In the genomic region with DNA sequence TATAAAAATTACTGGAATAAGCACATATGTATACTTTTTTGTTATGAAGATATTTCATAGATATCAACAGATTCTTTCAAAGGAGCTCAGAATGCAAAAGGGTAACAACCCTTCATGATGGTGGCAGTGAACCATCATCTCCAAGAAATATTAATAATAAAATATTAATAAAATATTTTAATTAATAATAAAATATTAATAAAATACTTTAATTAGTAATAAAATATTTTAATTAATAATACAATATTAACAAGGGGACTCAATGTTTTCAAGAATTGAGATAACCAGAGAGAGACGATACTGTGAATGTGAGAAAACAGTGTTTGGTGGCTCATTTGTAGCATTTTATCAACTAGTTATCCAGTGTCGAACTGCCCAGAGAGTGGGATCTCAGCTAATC, we compare ENCODE assay signal across 21 cellular contexts.
DNase-seq lines count a peak whose midpoint lies in the region; ATAC-seq, FAIRE-seq and TF ChIP-seq lines count a peak whose summit lies in the region.
"Had no signal": no experiment of that assay in that cellular context is flagged by ENCODE, and none has a peak within 500 bp of the region (broad histone marks: within the 10 kb centered on the region; RNA-seq: fewer than 3 reads in every experiment).

No MANE protein-coding gene starts in this region.

- H3K9me3 ChIP-seq in GM23248 (ENCODE audit: low read depth) = no peaks in the 10 kb centered on the region
- H3K9me3 ChIP-seq in PC-3 (ENCODE audit: low read length) = no peaks in the 10 kb centered on the region
- H3K9me3 ChIP-seq in endothelial cell of umbilical vein (replicated peaks; ENCODE audit: control insufficient read depth, insufficient read depth, low read length) = no peaks in the 10 kb centered on the region
- H3K9me3 ChIP-seq in pancreas = no peaks in the 10 kb centered on the region
- H3K9me3 ChIP-seq: Caco-2, MG63 had no signal

- dilution Hi-C loops in endothelial cell of umbilical vein (cut with MboI; ENCODE audit: extremely low pct_ligation_motif_present, low sequenced_read_pairs) = loop anchor here (25.0 kb wide), 1 partner anchor 98 kb away; a partner anchor contains a TSS

- BruUV-seq in PC-3 (replicated peaks; lab: Mats Ljungman, UMichigan) = no TSS peak
- BruUV-seq in endothelial cell of umbilical vein (replicated peaks; lab: Mats Ljungman, UMichigan) = no TSS peak

- H3K27ac ChIP-seq in GM23248 (peak overlapping the region; percentile 26; the same call in 1 of the 2 replicates), PC-3 (ENCODE audit: low read length) (peak overlapping the region; percentile 87), endothelial cell of umbilical vein (ENCODE audit: insufficient read depth, low read depth, low read length) (peak overlapping the region; percentile 12), pancreas (no peak overlapping the region)
- H3K27ac ChIP-seq: HL-60 had no signal

- FAIRE-seq in endothelial cell of umbilical vein (lab: Jason Lieb, UNC) = no peak
- FAIRE-seq in pancreas (lab: Jason Lieb, UNC) = peak; percentile 83
- FAIRE-seq: GM12891, HTR-8/SVneo had no signal

- DNase-seq in GM23248 = no peak
- no peak for DNase-seq in PC-3
- no peak for DNase-seq in endothelial cell of umbilical vein (ENCODE audit: low read depth, low spot score)
- no peak for DNase-seq in pancreas
- DNase-seq in activated naive CD4-positive, alpha-beta T cell treated with Interleukin-2 at 50 U/mL for 16 hours = no peak
- no peak for DNase-seq in posterior vena cava (ENCODE audit: low spot score)
- DNase-seq in GM10266 (ENCODE audit: extremely low spot score) = no peak
- DNase-seq in HK-2 (ENCODE audit: unreplicated experiment) = no peak
- DNase-seq: Caco-2; CD4-positive, alpha-beta T cell; GF-D8; NCI-H1048; NCI-H1436; NCI-H1930; NCI-H345; NCI-H524 treated with DMSO at 0.1 percent for 48 hours had no signal

- H3K36me3 ChIP-seq in GM23248 (ENCODE audit: low read depth) (no peaks in the 10 kb centered on the region), PC-3 (ENCODE audit: low read depth, low read length) (no peaks in the 10 kb centered on the region), endothelial cell of umbilical vein (ENCODE audit: control insufficient read depth in 2 of 2, extremely low read depth in 1 of 2, insufficient read depth in 2 of 2, low read length in 2 of 2) (no peaks in the 10 kb centered on the region), pancreas (no peaks in the 10 kb centered on the region)
- H3K36me3 ChIP-seq: MG63 had no signal

- POLR2A ChIA-PET in PC-3 (lab: Charles Lee; ENCODE audit: unreplicated experiment) = no interaction called here
- POLR2A ChIA-PET in endothelial cell of umbilical vein (lab: Charles Lee) = no interaction called here

- H3K9me1 ChIP-seq in endothelial cell of umbilical vein (replicated peaks; ENCODE audit: control insufficient read depth, extremely low read depth, insufficient read depth, low read length) = no peaks in the 10 kb centered on the region

- no peak for TF ChIP-seq POLR2A in endothelial cell of umbilical vein (IDR thresholded peaks at IDR 0.05; ENCODE audit: low read depth, low read length)

- CTCF ChIA-PET in PC-3 (lab: Charles Lee) = no interaction called here
- CTCF ChIA-PET in endothelial cell of umbilical vein (lab: Charles Lee) = interaction anchor here (0.8 to 1.3 kb wide), 2 partner anchors 94 to 119 kb away, joined by 3 to 6 read pairs; no protein-coding TSS in a partner anchor

- H3K9me2 ChIP-seq in GM23248 (ENCODE audit: insufficient read depth) (no peaks in the 10 kb centered on the region), PC-3 (replicated peaks; ENCODE audit: low read length) (no peaks in the 10 kb centered on the region)

- H3K79me2 ChIP-seq in GM23248 (ENCODE audit: insufficient read depth) = no peaks in the 10 kb centered on the region
- H3K79me2 ChIP-seq in PC-3 (ENCODE audit: low read length) = no peaks in the 10 kb centered on the region
- H3K79me2 ChIP-seq in endothelial cell of umbilical vein (ENCODE audit: control insufficient read depth, insufficient read depth, low read length) = no peaks in the 10 kb centered on the region

- no peak overlapping the region for H3K4me3 ChIP-seq in GM23248
- H3K4me3 ChIP-seq in PC-3 (ENCODE audit: low read length) = peak overlapping the region; percentile 51; the same call in 1 of the 2 replicates
- no peak overlapping the region for H3K4me3 ChIP-seq in endothelial cell of umbilical vein (replicated peaks in 1 of 3; ENCODE audit: insufficient read depth in 1 of 3, low read depth in 1 of 3, low read length in 3 of 3)
- no peak overlapping the region for H3K4me3 ChIP-seq in pancreas
- H3K4me3 ChIP-seq: MG63 had no signal

- WGBS in GM23248 (ENCODE audit: low coverage in 1 of 2, low lambda C conversion rate in 2 of 2, missing lambda C conversion rate in 2 of 2), 2 experiments = 98 to 100% methylated on average over 2 of the region's 2 CpGs
- 82 to 96% methylated on average over 2 of the region's 2 CpGs for WGBS in pancreas, 2 donors

- peaks cover 36% of the 10 kb centered on the region for H3K4me1 ChIP-seq in GM23248 (ENCODE audit: insufficient read depth)
- peaks cover 36% of the 10 kb centered on the region for H3K4me1 ChIP-seq in PC-3 (ENCODE audit: insufficient read depth, low read length)
- peaks cover 30% of the 10 kb centered on the region for H3K4me1 ChIP-seq in endothelial cell of umbilical vein (ENCODE audit: control insufficient read depth, extremely low read depth, insufficient read depth, low read length)
- H3K4me1 ChIP-seq in pancreas = peaks cover 0 to 2% (median 0%) of the 10 kb centered on the region in 3 donors

- intact Hi-C loops in PC-3 (cut with micrococcal nuclease) (no loop called here), endothelial cell of umbilical vein (cut with micrococcal nuclease) (no loop called here), pancreas (cut with DNase I) (no loop called here), posterior vena cava (cut with DNase I) (loop anchor here in 1 of 2 donors (5.0 kb wide), 1 partner anchor 118 kb away; no protein-coding TSS in a partner anchor)

- H3K4me2 ChIP-seq in GM23248 (ENCODE audit: unreplicated experiment) (peak overlapping the region; percentile 34), PC-3 (ENCODE audit: low read length) (peak overlapping the region; percentile 89), endothelial cell of umbilical vein (ENCODE audit: insufficient read depth, low read length) (peak overlapping the region; percentile 38)

- TF ChIP-seq CTCF in PC-3 (conservative IDR thresholded peaks at IDR 0.05; ENCODE audit: low read depth, low read length) = no peak
- no peak for TF ChIP-seq CTCF in endothelial cell of umbilical vein (IDR thresholded peaks at IDR 0.05; ENCODE audit: extremely low read depth in 1 of 2, insufficient read depth in 1 of 2, low read depth in 1 of 2, low read length in 2 of 2)
- no peak for TF ChIP-seq CTCF in pancreas (IDR thresholded peaks at IDR 0.05)
- no peak for TF ChIP-seq CTCF in GM10266 (IDR thresholded peaks at IDR 0.05; ENCODE audit: control insufficient read depth, insufficient read depth, low read depth, missing control alignments)

- H3F3A ChIP-seq in GM23248 (ENCODE audit: insufficient read depth) (peaks cover 34% of the 10 kb centered on the region), PC-3 (ENCODE audit: low read length, unreplicated experiment) (peaks cover 6% of the 10 kb centered on the region)

- H3K27me3 ChIP-seq in GM23248 (replicated peaks; ENCODE audit: insufficient read depth) (no peaks in the 10 kb centered on the region), PC-3 (ENCODE audit: low read length) (no peaks in the 10 kb centered on the region), endothelial cell of umbilical vein (ENCODE audit: control insufficient read depth in 2 of 2, insufficient read depth in 2 of 2, low read length in 2 of 2) (no peaks in the 10 kb centered on the region), pancreas (no peaks in the 10 kb centered on the region)
- H3K27me3 ChIP-seq: MG63 had no signal

- H3K9ac ChIP-seq in GM23248 (no peak overlapping the region), PC-3 (ENCODE audit: low read length) (peak overlapping the region; percentile 43; the same call in 1 of the 2 replicates), endothelial cell of umbilical vein (replicated peaks; ENCODE audit: extremely low read depth, insufficient read depth, low read length) (no peak overlapping the region)

- H4K20me1 ChIP-seq in GM23248 (ENCODE audit: insufficient read depth) (no peaks in the 10 kb centered on the region), PC-3 (ENCODE audit: low read length) (no peaks in the 10 kb centered on the region), endothelial cell of umbilical vein (replicated peaks; ENCODE audit: control insufficient read depth, extremely low read depth, insufficient read depth, low read length) (no peaks in the 10 kb centered on the region)

- no peak; the same call in 1 of the 2 replicates for ATAC-seq in PC-3
- no peak for ATAC-seq in pancreas
- ATAC-seq: Right ventricle myocardium inferior had no signal

- in situ Hi-C loops in GM23248 (cut with MboI) = no loop called here

- no peak overlapping the region for H2AFZ ChIP-seq in GM23248
- no peak overlapping the region for H2AFZ ChIP-seq in PC-3 (ENCODE audit: low read length)
- H2AFZ ChIP-seq in endothelial cell of umbilical vein (ENCODE audit: low read depth, low read length) = peak overlapping the region; percentile 75

TF ChIP-seq in endothelial cell of umbilical vein, 7 proteins besides CTCF, POLR2A, EP300 and RAD21:
- TF ChIP-seq POLR2AphosphoS5 (IDR thresholded peaks at IDR 0.05; ENCODE audit: insufficient read depth, low read depth, low read length) = no peak
- no peak for TF ChIP-seq FOS (IDR thresholded peaks at IDR 0.05; ENCODE audit: borderline replicate concordance, insufficient read depth, low read length)
- TF ChIP-seq EZH2 (IDR thresholded peaks at IDR 0.05; ENCODE audit: borderline replicate concordance, low read depth, low read length, severe bottlenecking) = no peak
- TF ChIP-seq GATA2 (IDR thresholded peaks at IDR 0.05; ENCODE audit: insufficient read depth, insufficient read length, low read depth, low read length) = no peak
- TF ChIP-seq, protein P1, sequence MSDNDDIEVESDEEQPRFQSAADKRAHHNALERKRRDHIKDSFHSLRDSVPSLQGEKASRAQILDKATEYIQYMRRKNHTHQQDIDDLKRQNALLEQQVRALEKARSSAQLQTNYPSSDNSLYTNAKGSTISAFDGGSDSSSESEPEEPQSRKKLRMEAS (IDR thresholded peaks at IDR 0.05; ENCODE audit: insufficient read depth, insufficient read length) = no peak
- TF ChIP-seq MYC (IDR thresholded peaks at IDR 0.05; ENCODE audit: low read depth, low read length) = no peak

Comparison
In these comparisons a context has a peak if more than half of its experiments do, and no peak if none do; other contexts are left out.
1. H3K27ac ChIP-seq: peak in GM23248 (single experiment), PC-3 (single experiment) and endothelial cell of umbilical vein (single experiment); none in pancreas (0 of 4).
2. H3K4me2 ChIP-seq: peak in every context shown above with its lines; median percentile 89 in PC-3; 38 in endothelial cell of umbilical vein; 34 in GM23248.